In the genomic region with DNA sequence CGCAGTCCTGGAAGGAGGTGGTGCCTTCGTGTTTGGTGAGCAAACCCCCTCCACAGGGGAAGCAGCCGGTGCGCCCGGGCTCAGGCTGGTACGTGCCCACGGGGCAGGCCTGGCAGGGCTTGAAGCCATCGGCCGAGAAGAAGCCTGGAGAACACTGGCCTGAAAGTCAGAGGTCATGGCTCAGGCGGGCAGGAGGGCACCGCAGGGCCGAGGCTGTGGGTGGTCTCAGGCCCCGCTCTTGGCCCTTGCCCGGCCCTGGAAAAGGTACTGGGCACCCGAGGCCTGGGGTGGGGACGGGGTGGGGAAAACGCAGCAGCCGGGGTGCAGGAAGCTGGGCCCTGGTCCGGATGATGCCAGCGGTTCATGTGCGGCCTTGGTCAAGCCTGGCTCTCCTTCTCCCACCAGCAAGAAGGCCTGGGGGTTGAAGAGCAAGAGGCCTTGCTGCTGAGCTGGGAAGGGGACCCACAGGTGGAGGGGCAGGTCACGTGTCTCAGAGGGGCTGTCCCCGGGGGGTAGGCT, we compare ENCODE assay signal across 31 cellular contexts.
"Had no signal": no experiment of that assay in that cellular context is flagged by ENCODE, and none has a peak within 500 bp of the region (broad histone marks: within the 10 kb centered on the region; RNA-seq: fewer than 3 reads in every experiment).

No MANE protein-coding gene starts in this region.

- FAIRE-seq: astrocyte, bronchial epithelial cell, endometrium, endothelial cell of umbilical vein had no signal

- H3K36me3 ChIP-seq: brain microvascular endothelial cell, colonic mucosa, esophagus squamous epithelium, heart right ventricle, WERI-Rb-1 had no signal

- H3K4me1 ChIP-seq: colonic mucosa, gastroesophageal sphincter had no signal

- DNase-seq: activated B cell treated with CpG ODN at 0.5 μM for 24 hours; activated CD4-positive, alpha-beta T cell treated with anti-CD3 and anti-CD28 coated beads for 48 hours; activated CD4-positive, alpha-beta T cell treated with anti-CD3 and anti-CD28 coated beads, Interleukin-2, amount 50 U/mL, for 1 hour; activated CD4-positive, alpha-beta T cell treated with anti-CD3 and anti-CD28 coated beads, Interleukin-2, amount 50 U/mL, for 48 hours; activated CD8-positive, alpha-beta memory T cell treated with anti-CD3 and anti-CD28 coated beads for 24 hours; activated CD8-positive, alpha-beta T cell treated with anti-CD3 and anti-CD28 coated beads for 36 hours; activated effector memory CD4-positive, alpha-beta T cell treated with Interleukin-2 at 50 U/mL for 16 hours; activated gamma-delta T cell treated with Interleukin-2 at 50 U/mL for 16 hours; activated naive CD4-positive, alpha-beta T cell treated with anti-CD3 and anti-CD28 coated beads, Interleukin-2, amount 50 U/mL, for 16 hours; activated naive CD4-positive, alpha-beta T cell treated with Interleukin-2 at 50 U/mL for 16 hours; activated T-cell treated with anti-CD3 and anti-CD28 coated beads, Interleukin-2, amount 50 U/mL, for 4 hours; amniotic stem cell; anterior cingulate cortex; brain microvascular endothelial cell; central memory CD4-positive, alpha-beta T cell; cerebellar nuclear complex; colonic mucosa; effector CD8-positive, alpha-beta T cell; esophagus squamous epithelium; foreskin melanocyte; heart right ventricle; T1000 had no signal

- H3K27ac ChIP-seq: brain microvascular endothelial cell, colonic mucosa, epithelial cell of prostate, esophagus squamous epithelium, gastroesophageal sphincter, heart right ventricle, WERI-Rb-1 had no signal

- ATAC-seq: activated CD4-positive, CD25-positive, alpha-beta regulatory T cell treated with anti-CD3 and anti-CD28 coated beads, Interleukin-2, amount 50 U/mL, for 24 hours; activated CD8-positive, alpha-beta T cell treated with anti-CD3 and anti-CD28 coated beads for 36 hours; activated T-cell treated with anti-CD3 and anti-CD28 coated beads, Interleukin-2, amount 50 U/mL, for 4 hours; activated T-helper 17 cell treated with anti-CD3 and anti-CD28 coated beads, Interleukin-2, amount 50 U/mL, for 72 hours; gastroesophageal sphincter had no signal

- H3K27me3 ChIP-seq: brain microvascular endothelial cell, colonic mucosa, gastroesophageal sphincter had no signal

- H3K9me3 ChIP-seq: colonic mucosa, esophagus squamous epithelium, gastroesophageal sphincter, heart right ventricle had no signal

- H3K4me3 ChIP-seq: colonic mucosa, esophagus squamous epithelium, gastroesophageal sphincter, heart right ventricle had no signal
